In the genomic region with DNA sequence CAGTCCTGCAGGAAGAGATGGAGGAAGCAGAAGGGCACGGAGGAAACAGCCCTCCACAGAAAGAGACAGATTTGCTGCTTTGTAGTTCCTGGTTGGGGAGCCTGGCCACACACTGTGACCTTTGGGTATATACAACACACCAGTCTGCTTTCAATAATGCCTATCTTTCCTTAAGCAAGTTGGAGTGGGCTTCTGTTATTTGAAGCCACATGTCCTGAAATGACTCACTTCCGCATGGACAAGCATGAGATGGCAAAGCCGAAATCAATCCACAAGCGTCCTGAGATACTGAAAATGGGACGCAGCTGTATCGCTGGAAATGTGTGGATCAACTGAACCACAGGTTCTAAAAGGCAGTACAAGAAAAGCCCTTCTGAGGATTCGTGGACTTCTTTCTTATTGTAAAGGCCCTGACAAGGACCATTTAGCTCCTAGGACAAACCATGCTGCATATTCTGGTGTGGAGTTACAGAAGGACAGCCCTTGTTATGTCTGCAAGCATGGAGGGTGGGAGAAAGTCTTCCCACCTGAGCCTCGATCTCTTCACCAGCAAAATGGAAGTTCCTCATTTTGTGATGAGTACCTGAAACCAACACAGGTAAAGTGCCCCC, we compare ENCODE assay signal across 23 cellular contexts. TPM values are rescaled to one million over a fixed set of nuclear protein-coding genes. Genes with fewer than 3 reads are reported as not detected.
DNase-seq lines count a peak whose midpoint lies in the region; ATAC-seq and TF ChIP-seq lines count a peak whose summit lies in the region.
"Had no signal": no experiment of that assay in that cellular context is flagged by ENCODE, and none has a peak within 500 bp of the region (broad histone marks: within the 10 kb centered on the region; RNA-seq: fewer than 3 reads in every experiment).

No MANE protein-coding gene starts in this region.

- DNase-seq in GDM1 (lab: John Stamatoyannopoulos, UW) (peak; percentile 31), SK-MEL-5 (ENCODE audit: low read depth, low spot score) (peak; percentile 38), right lobe of liver (no peak), progenitor cell of endocrine pancreas (ENCODE audit: low spot score, unreplicated experiment) (no peak), immature natural killer cell (no peak)
- no peak for DNase-seq in stimulated activated CD8-positive, alpha-beta memory T cell treated with anti-CD3 and anti-CD28 coated beads, Interleukin-4, amount 100 ng/mL, for 48 hours
- DNase-seq: activated CD4-positive, alpha-beta T cell treated with anti-CD3 and anti-CD28 coated beads, Interleukin-2, amount 50 U/mL, for 4 hours; activated effector memory CD4-positive, alpha-beta T cell treated with Interleukin-2 at 50 U/mL for 16 hours; colonic mucosa; COR-L47; heart right ventricle; Karpas-422; naive thymus-derived CD8-positive, alpha-beta T cell; NCI-H1105; NCI-H510A treated with DMSO at 0.1 percent for 48 hours; stimulated activated CD4-positive, alpha-beta T cell treated with anti-CD3 and anti-CD28 coated beads, Interleukin-2, amount 100 ng/mL, for 48 hours had no signal

- H3K27me3 ChIP-seq in right lobe of liver, result no peaks in the 10 kb centered on the region
- H3K27me3 ChIP-seq: colonic mucosa, heart right ventricle, tibial nerve had no signal

- peaks cover 6% of the 10 kb centered on the region for H3K36me3 Mint-ChIP-seq in progenitor cell of endocrine pancreas (ENCODE audit: insufficient read depth)
- H3K36me3 Mint-ChIP-seq in immature natural killer cell, result no peaks in the 10 kb centered on the region
- H3K36me3 Mint-ChIP-seq: memory B cell; naive thymus-derived CD8-positive, alpha-beta T cell had no signal

- H3K27ac Mint-ChIP-seq in progenitor cell of endocrine pancreas (peak overlapping the region; percentile 56), immature natural killer cell (no peak overlapping the region)
- H3K27ac Mint-ChIP-seq: memory B cell; stimulated activated naive CD8-positive, alpha-beta T cell treated with anti-CD3 and anti-CD28 coated beads, Interleukin-15, Interleukin-2, amounts not matched to agents 100 ng/mL and 50 ng/mL, for 24 hours had no signal

- WGBS in right lobe of liver (ENCODE audit: insufficient coverage, low coverage, low lambda C conversion rate, missing lambda C conversion rate), result 54% methylated on average over 7 of the region's 8 CpGs

- no peak overlapping the region for H3K4me3 ChIP-seq in right lobe of liver
- H3K4me3 ChIP-seq: colonic mucosa, heart right ventricle, smooth muscle cell, tibial nerve had no signal

- no peak for TF ChIP-seq POLR2A in right lobe of liver (IDR thresholded peaks at IDR 0.05)

- H3K4me1 Mint-ChIP-seq in progenitor cell of endocrine pancreas (ENCODE audit: low read depth) (no peaks in the 10 kb centered on the region), immature natural killer cell (peaks cover under 1 to 1% of the 10 kb centered on the region in 2 donors)

- H3K9me3 ChIP-seq in right lobe of liver, result no peaks in the 10 kb centered on the region
- H3K9me3 ChIP-seq: colonic mucosa, heart right ventricle, tibial nerve had no signal

- in situ Hi-C loops in SK-MEL-5 (cut with HindIII; ENCODE audit: low pct_unique_long_range_greater_than_20kb, low sequenced_read_pairs), result no loop called here

- no peak overlapping the region for H3K4me3 Mint-ChIP-seq in progenitor cell of endocrine pancreas (ENCODE audit: low read depth)
- no peak overlapping the region for H3K4me3 Mint-ChIP-seq in immature natural killer cell
- H3K4me3 Mint-ChIP-seq: memory B cell; naive thymus-derived CD8-positive, alpha-beta T cell; stimulated activated naive CD8-positive, alpha-beta T cell treated with anti-CD3 and anti-CD28 coated beads, Interleukin-15, Interleukin-2, amounts not matched to agents 100 ng/mL and 50 ng/mL, for 24 hours had no signal

- H3K4me1 ChIP-seq in right lobe of liver, result no peaks in the 10 kb centered on the region
- H3K4me1 ChIP-seq: colonic mucosa, parathyroid adenoma had no signal

- ATAC-seq in right lobe of liver, result peak; percentile 43 to 70 (median 54)
- no peak for ATAC-seq in HG02588 (IDR thresholded peaks at IDR 0.05; ENCODE audit: unreplicated experiment)
- ATAC-seq: HCT116; naive thymus-derived CD8-positive, alpha-beta T cell had no signal

- H3K9me3 Mint-ChIP-seq in progenitor cell of endocrine pancreas (ENCODE audit: low read depth), result no peaks in the 10 kb centered on the region
- H3K9me3 Mint-ChIP-seq in immature natural killer cell, result no peaks in the 10 kb centered on the region
- H3K9me3 Mint-ChIP-seq: memory B cell; naive thymus-derived CD8-positive, alpha-beta T cell; stimulated activated naive CD8-positive, alpha-beta T cell treated with anti-CD3 and anti-CD28 coated beads, Interleukin-15, Interleukin-2, amounts not matched to agents 100 ng/mL and 50 ng/mL, for 24 hours had no signal

- intact Hi-C loops in right lobe of liver (cut with DNase I), result no loop called here

- H3K27me3 Mint-ChIP-seq in progenitor cell of endocrine pancreas (peaks cover 4% of the 10 kb centered on the region), immature natural killer cell (ENCODE audit: low read depth in 3 of 3) (peaks cover 0 to 5% (median 2%) of the 10 kb centered on the region in 3 donors)

- H3K36me3 ChIP-seq in right lobe of liver, result no peaks in the 10 kb centered on the region
- H3K36me3 ChIP-seq: colonic mucosa had no signal

- no peak overlapping the region for H3K27ac ChIP-seq in right lobe of liver
- H3K27ac ChIP-seq: colonic mucosa, parathyroid adenoma, tibial nerve had no signal

- TF ChIP-seq CTCF in right lobe of liver (IDR thresholded peaks at IDR 0.05), result no peak
- TF ChIP-seq CTCF in progenitor cell of endocrine pancreas (IDR thresholded peaks at IDR 0.05; ENCODE audit: unreplicated experiment), result no peak

RNA-seq across cellular contexts. Expression of gene FHAD1, which starts 22.7 kb away (rescaled TPM):
- total RNA-seq in SK-MEL-5 (2014; rRNA removed; shearing (Covaris generic)), result 0.16 and 0.42 TPM in 2 replicates
- polyA plus RNA-seq in SK-MEL-5 (2015; cell fraction: cytosol; rRNA removed), result 0.35 and 0.94 TPM in 2 replicates
- 0.10 TPM in 1 of 2 replicates, not detected in the other for polyA plus RNA-seq in SK-MEL-5 (2015; cell fraction: nucleus; rRNA removed)
- total RNA-seq in right lobe of liver (under 1 TPM in 3 of 6 experiments, not detected in 3; 0.06 to 0.53 (median 0.12) TPM), progenitor cell of endocrine pancreas (5.0 and 5.3 TPM in 2 replicates)
- polyA plus RNA-seq in immature natural killer cell, result under 1 TPM in 1 of 3 donors, not detected in 2; 0.28 TPM
- total RNA-seq: naive thymus-derived CD8-positive, alpha-beta T cell; smooth muscle cell had no signal
- polyA plus RNA-seq: naive thymus-derived CD8-positive, alpha-beta T cell had no signal

Comparison
In these comparisons a context has a peak if more than half of its experiments do, and no peak if none do; other contexts are left out.
1. DNase-seq: peak in GDM1 (single experiment) and SK-MEL-5 (single experiment); none in right lobe of liver (0 of 3), progenitor cell of endocrine pancreas (single experiment), stimulated activated CD8-positive, alpha-beta memory T cell treated with anti-CD3 and anti-CD28 coated beads, Interleukin-4, amount 100 ng/mL, for 48 hours (single experiment) and immature natural killer cell (0 of 3).